ENCODE assay signal across 1 cellular context in the genomic region with DNA sequence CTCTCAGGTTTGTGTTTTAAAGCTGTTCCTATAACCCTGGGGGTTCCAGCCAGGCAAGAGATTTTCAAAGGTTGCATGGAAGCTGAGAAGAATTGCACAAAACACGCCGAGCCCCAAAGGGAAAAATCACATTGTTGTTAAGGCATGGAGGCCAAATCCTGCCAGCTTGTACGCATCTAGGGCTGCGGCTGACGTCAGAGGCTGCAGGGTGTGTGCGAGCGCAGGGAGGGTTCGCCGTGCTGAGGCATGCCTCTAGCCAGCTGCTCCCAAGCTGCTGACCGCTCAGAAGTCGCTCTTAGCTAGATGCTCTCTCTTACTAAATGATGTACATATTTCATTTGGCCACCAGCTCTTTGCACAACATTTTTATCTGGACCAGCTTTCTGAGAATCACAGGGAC.
TF ChIP-seq lines count a peak whose summit lies in the region.

No MANE protein-coding gene starts in this region.

TF ChIP-seq in H1, 55 proteins besides CTCF, POLR2A, EP300 and RAD21 (continued from another document):
- TF ChIP-seq, protein P1, sequence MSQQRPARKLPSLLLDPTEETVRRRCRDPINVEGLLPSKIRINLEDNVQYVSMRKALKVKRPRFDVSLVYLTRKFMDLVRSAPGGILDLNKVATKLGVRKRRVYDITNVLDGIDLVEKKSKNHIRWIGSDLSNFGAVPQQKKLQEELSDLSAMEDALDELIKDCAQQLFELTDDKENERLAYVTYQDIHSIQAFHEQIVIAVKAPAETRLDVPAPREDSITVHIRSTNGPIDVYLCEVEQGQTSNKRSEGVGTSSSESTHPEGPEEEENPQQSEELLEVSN (IDR thresholded peaks at IDR 0.05), result no peak
- TF ChIP-seq SAP30 (IDR thresholded peaks at IDR 0.05; ENCODE audit: insufficient read depth, insufficient replicate concordance, low read length), result no peak
- TF ChIP-seq SIRT6 (IDR thresholded peaks at IDR 0.05; ENCODE audit: low read length), result no peak
- TF ChIP-seq YY1 (IDR thresholded peaks at IDR 0.05; ENCODE audit: low read depth, low read length), result no peak
- no peak for TF ChIP-seq ASH2L (IDR thresholded peaks at IDR 0.05; ENCODE audit: low read length)
- TF ChIP-seq MAFK (IDR thresholded peaks at IDR 0.05; ENCODE audit: low read depth, low read length), result no peak
